Comparison of ENCODE assay signal across 18 cellular contexts in genomic region chr12:94930216-94930654, GRCh38.
DNase-seq lines count a peak whose midpoint lies in the region; ATAC-seq, FAIRE-seq and TF ChIP-seq lines count a peak whose summit lies in the region.
"Had no signal": no experiment of that assay in that cellular context is flagged by ENCODE, and none has a peak within 500 bp of the region (broad histone marks: within the 10 kb centered on the region; RNA-seq: fewer than 3 reads in every experiment).

No MANE protein-coding gene starts in this region.

- H3K36me3 ChIP-seq in HepG2 (replicated peaks in 1 of 2; ENCODE audit: control insufficient read depth in 1 of 2, insufficient read depth in 2 of 2, low read length in 2 of 2) = no peaks in the 10 kb centered on the region
- H3K36me3 ChIP-seq: BE2C had no signal

- FAIRE-seq in HepG2 (lab: Jason Lieb, UNC) = peak; percentile 91
- FAIRE-seq: A549, D721Med, GM12878, GM18507 had no signal

- TF ChIP-seq EP300 in HepG2 (IDR thresholded peaks at IDR 0.05; ENCODE audit: low read depth in 2 of 2, low read length in 2 of 2) (peak in 1 of 2 experiments; percentile 92; a peak in 2 of 4 replicates), HepG2 (CRISPR knock-in tag; IDR thresholded peaks at IDR 0.05; ENCODE audit: borderline replicate concordance) (peak; percentile 45; the same call in 1 of the 2 replicates)

- peak overlapping the region; percentile 71 for H3K27ac ChIP-seq in HepG2 (ENCODE audit: extremely low read length, insufficient read depth, low read length)
- H3K27ac ChIP-seq: A549, C4-2B had no signal

- no peaks in the 10 kb centered on the region for H3K9me3 Mint-ChIP-seq in stimulated activated naive B cell treated with anti-CD40 and anti-IgM and Interleukin-4, amounts not matched to agents 10 μg/mL and 1 μg/mL and 100 μg/mL, for 72 hours
- H3K9me3 Mint-ChIP-seq: GM23338 had no signal

- H3K9ac ChIP-seq in HepG2 (ENCODE audit: insufficient read depth, low read depth, low read length) = peak overlapping the region; percentile 16; the same call in 1 of the 2 replicates

- TF ChIP-seq CTCF in HepG2 (CRISPR knock-in tag; IDR thresholded peaks at IDR 0.05) = no peak

- H3K27me3 ChIP-seq in HepG2 (ENCODE audit: control insufficient read depth in 1 of 2, insufficient read depth in 2 of 2, low read length in 2 of 2) = no peaks in the 10 kb centered on the region

- H3K27me3 Mint-ChIP-seq in stimulated activated naive B cell treated with anti-CD40 and anti-IgM and Interleukin-4, amounts not matched to agents 10 μg/mL and 1 μg/mL and 100 μg/mL, for 72 hours = peaks cover 0 to 13% of the 10 kb centered on the region in 2 donors

- ATAC-seq in HepG2 = peak; percentile 97
- ATAC-seq in stimulated activated naive B cell treated with anti-CD40 and anti-IgM and Interleukin-4, amounts not matched to agents 10 μg/mL and 1 μg/mL and 100 μg/mL, for 72 hours (replicated peaks) = no peak
- ATAC-seq: A549, GM12878, GM23338 had no signal

- H3K4me1 ChIP-seq in HepG2 (ENCODE audit: insufficient read depth, low read length) = peaks cover 66% of the 10 kb centered on the region
- H3K4me1 ChIP-seq: A549, BE2C had no signal

- no peaks in the 10 kb centered on the region for H3K9me3 ChIP-seq in HepG2 (ENCODE audit: low read length)
- H3K9me3 ChIP-seq: A549, BE2C had no signal

- CTCF ChIA-PET in HepG2 (lab: Yijun Ruan, JAX; ENCODE audit: low intra/inter-chr PET ratio, low total read pairs) = no interaction called here

- H3K36me3 Mint-ChIP-seq in stimulated activated naive B cell treated with anti-CD40 and anti-IgM and Interleukin-4, amounts not matched to agents 10 μg/mL and 1 μg/mL and 100 μg/mL, for 72 hours = no peaks in the 10 kb centered on the region
- H3K36me3 Mint-ChIP-seq: CD4-positive, alpha-beta memory T cell had no signal

- peak overlapping the region; percentile 72 for H3K4me2 ChIP-seq in HepG2 (ENCODE audit: low read depth, low read length)
- H3K4me2 ChIP-seq: A549, GM23338 had no signal

- no TSS peak for BruUV-seq in HepG2 (replicated peaks; lab: Mats Ljungman, UMichigan)

- H3K4me1 Mint-ChIP-seq in stimulated activated naive B cell treated with anti-CD40 and anti-IgM and Interleukin-4, amounts not matched to agents 10 μg/mL and 1 μg/mL and 100 μg/mL, for 72 hours = peaks cover 0 to 6% of the 10 kb centered on the region in 2 donors
- H3K4me1 Mint-ChIP-seq: GM23338 had no signal

- intact Hi-C loops in HepG2 (cut with micrococcal nuclease; ENCODE audit: unreplicated experiment) = no loop called here

- no peak for TF ChIP-seq RAD21 in HepG2 (CRISPR knock-in tag; IDR thresholded peaks at IDR 0.05)

- in situ Hi-C loops in HepG2 (cut with HindIII; ENCODE audit: extremely low pct_ligation_motif_present, low pct_unique_long_range_greater_than_20kb) = no loop called here

- WGBS in HepG2 (ENCODE audit: low lambda C conversion rate) = under 1% methylated on average over 6 of the region's 6 CpGs

- H3K4me3 Mint-ChIP-seq in stimulated activated naive B cell treated with anti-CD40 and anti-IgM and Interleukin-4, amounts not matched to agents 10 μg/mL and 1 μg/mL and 100 μg/mL, for 72 hours = no peak overlapping the region
- H3K4me3 Mint-ChIP-seq: CD4-positive, alpha-beta memory T cell; GM23338 had no signal

- DNase-seq in DMS53 (lab: John Stamatoyannopoulos, UW) (peak; percentile 70), DMS79 (lab: John Stamatoyannopoulos, UW) (peak; percentile 5), NCI-H510A (lab: John Stamatoyannopoulos, UW) (peak; percentile 12), HepG2 (ENCODE audit: low spot score) (peak; percentile 81), NCI-H1694 treated with DMSO at 0.1 percent for 48 hours (lab: John Stamatoyannopoulos, UW) (no peak), cerebellar nuclear complex (lab: John Stamatoyannopoulos, UW) (no peak), NCI-H748 treated with DMSO at 0.1 percent for 48 hours (lab: John Stamatoyannopoulos, UW) (no peak)
- DNase-seq in stimulated activated naive B cell treated with anti-CD40 and anti-IgM and Interleukin-4, amounts not matched to agents 10 μg/mL and 1 μg/mL and 100 μg/mL, for 72 hours = no peak
- DNase-seq: BE2C; CD4-positive, alpha-beta memory T cell; DMS153; H7 had no signal

- H2AFZ ChIP-seq in HepG2 (ENCODE audit: low read length) = no peak overlapping the region
- H2AFZ ChIP-seq: GM23338 had no signal

- no peaks in the 10 kb centered on the region for H4K20me1 ChIP-seq in HepG2 (ENCODE audit: insufficient read depth, low read length)

- H3K27ac Mint-ChIP-seq in stimulated activated naive B cell treated with anti-CD40 and anti-IgM and Interleukin-4, amounts not matched to agents 10 μg/mL and 1 μg/mL and 100 μg/mL, for 72 hours = no peak overlapping the region
- H3K27ac Mint-ChIP-seq: CD4-positive, alpha-beta memory T cell; GM23338 had no signal

- H3K79me2 ChIP-seq in HepG2 (ENCODE audit: insufficient read depth, low read length) = no peaks in the 10 kb centered on the region

- POLR2A ChIA-PET in HepG2 (lab: Yijun Ruan, JAX) = no interaction called here

- peak in 1 of 2 experiments; percentile 44; a peak in 1 of 4 replicates for TF ChIP-seq POLR2A in HepG2 (IDR thresholded peaks at IDR 0.05; ENCODE audit: insufficient read depth in 1 of 2, low read depth in 2 of 2, low read length in 2 of 2)

- H3K4me3 ChIP-seq in HepG2 (replicated peaks in 1 of 3; ENCODE audit: insufficient read depth in 1 of 3, low read depth in 2 of 3, low read length in 3 of 3) = peak overlapping the region; percentile 20 to 51 (median 23); a peak in 4 of 6 replicates
- H3K4me3 ChIP-seq: A549, GM12878, GM23338 had no signal

TF ChIP-seq in HepG2, 621 proteins besides CTCF, POLR2A, EP300 and RAD21 (continues in another document):
- TF ChIP-seq ZNF737 (CRISPR knock-in tag; IDR thresholded peaks at IDR 0.05; ENCODE audit: borderline replicate concordance) (no peak), ZFP36L1 (CRISPR knock-in tag; IDR thresholded peaks at IDR 0.05) (0 out of 2 replicates have a peak, but pooled peaks have one; percentile 73), SP5 (CRISPR knock-in tag; IDR thresholded peaks at IDR 0.05; ENCODE audit: borderline replicate concordance, low read depth) (peak; percentile 48), TCF7 (IDR thresholded peaks at IDR 0.05; ENCODE audit: low read depth) (peak; percentile 59), ZNF83 (CRISPR knock-in tag; IDR thresholded peaks at IDR 0.05; ENCODE audit: borderline replicate concordance) (no peak), ARID5B (CRISPR knock-in tag; IDR thresholded peaks at IDR 0.05) (peak; percentile 94), ATF4 (CRISPR knock-in tag; IDR thresholded peaks at IDR 0.05) (peak in 1 of 2 experiments; percentile 40; a peak in 1 of 4 replicates), THYN1 (CRISPR knock-in tag; IDR thresholded peaks at IDR 0.05; ENCODE audit: borderline replicate concordance, low read depth) (no peak)
- TF ChIP-seq, protein P1, sequence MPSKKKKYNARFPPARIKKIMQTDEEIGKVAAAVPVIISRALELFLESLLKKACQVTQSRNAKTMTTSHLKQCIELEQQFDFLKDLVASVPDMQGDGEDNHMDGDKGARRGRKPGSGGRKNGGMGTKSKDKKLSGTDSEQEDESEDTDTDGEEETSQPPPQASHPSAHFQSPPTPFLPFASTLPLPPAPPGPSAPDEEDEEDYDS (CRISPR knock-in tag; IDR thresholded peaks at IDR 0.05) = peak; percentile 53

Comparison
In these comparisons a context has a peak if more than half of its experiments do, and no peak if none do; other contexts are left out.
1. DNase-seq: peak in DMS53 (single experiment), DMS79 (single experiment), NCI-H510A (single experiment) and HepG2 (single experiment); none in NCI-H1694 treated with DMSO at 0.1 percent for 48 hours (single experiment), cerebellar nuclear complex (0 of 2), stimulated activated naive B cell treated with anti-CD40 and anti-IgM and Interleukin-4, amounts not matched to agents 10 μg/mL and 1 μg/mL and 100 μg/mL, for 72 hours (single experiment) and NCI-H748 treated with DMSO at 0.1 percent for 48 hours (single experiment).